8 cellular contexts compared by ENCODE assay signal in genomic region chr9:36036780-36037579, GRCh38. TPM values are rescaled to one million over a fixed set of nuclear protein-coding genes. Genes with fewer than 3 reads are reported as not detected.
DNase-seq lines count a peak whose midpoint lies in the region; ATAC-seq, FAIRE-seq and TF ChIP-seq lines count a peak whose summit lies in the region.

TSS of gene RECK (plus strand) at chr9:36036913. CDS start at chr9:36036999, 86 bp downstream.

- H2AFZ ChIP-seq in DND-41 (ENCODE audit: low read depth, low read length) = peak within 1 kb of the TSS; percentile 99
- peak within 1 kb of the TSS; percentile 37 for H2AFZ ChIP-seq in GM23248
- peak within 1 kb of the TSS; percentile 87 for H2AFZ ChIP-seq in MM.1S (ENCODE audit: low read length)

- intact Hi-C loops in Right ventricle myocardium superior (cut with DNase I) = no loop called here
- intact Hi-C loops in pancreas (cut with DNase I) = no loop called here

- H3K4me3 ChIP-seq in DND-41 (ENCODE audit: low read depth in 1 of 2, low read length in 2 of 2) = peak within 1 kb of the TSS; percentile 58 to 67
- peak within 1 kb of the TSS; percentile 93 for H3K4me3 ChIP-seq in GM23248
- H3K4me3 ChIP-seq in MM.1S (ENCODE audit: low read length) = peak within 1 kb of the TSS; percentile 88
- H3K4me3 ChIP-seq in pancreas = peak within 1 kb of the TSS; percentile 61 to 82 (median 72)
- peak within 1 kb of the TSS; percentile 96 for H3K4me3 ChIP-seq in thoracic aorta

- H4K20me1 ChIP-seq in DND-41 (ENCODE audit: insufficient read depth, low read length) (no peaks in the 10 kb centered on the region), GM23248 (ENCODE audit: insufficient read depth) (no peaks in the 10 kb centered on the region), MM.1S (ENCODE audit: insufficient read depth, low read length) (no peaks in the 10 kb centered on the region)

- H3K9me3 ChIP-seq in DND-41 (ENCODE audit: insufficient read depth, low read length, severe bottlenecking) = no peaks in the 10 kb centered on the region
- no peaks in the 10 kb centered on the region for H3K9me3 ChIP-seq in GM23248 (ENCODE audit: low read depth)
- H3K9me3 ChIP-seq in MM.1S (replicated peaks; ENCODE audit: insufficient read depth, low read length) = no peaks in the 10 kb centered on the region
- H3K9me3 ChIP-seq in pancreas = no peaks in the 10 kb centered on the region
- H3K9me3 ChIP-seq in thoracic aorta = no peaks in the 10 kb centered on the region

- H3K4me1 ChIP-seq in DND-41 (ENCODE audit: insufficient read depth, low read length) (peaks cover 36% of the 10 kb centered on the region), GM23248 (ENCODE audit: insufficient read depth) (peaks cover 59% of the 10 kb centered on the region), MM.1S (ENCODE audit: low read length) (peaks cover 11% of the 10 kb centered on the region), pancreas (no peaks in the 10 kb centered on the region), thoracic aorta (ENCODE audit: control insufficient read depth in 1 of 2, low read depth in 2 of 2) (peaks cover 23 to 46% of the 10 kb centered on the region in 2 donors)

- H3F3A ChIP-seq in GM23248 (ENCODE audit: insufficient read depth) (peaks cover 83% of the 10 kb centered on the region), MM.1S (ENCODE audit: insufficient read depth, low read length) (no peaks in the 10 kb centered on the region)

- H3K4me2 ChIP-seq in DND-41 (ENCODE audit: insufficient read depth, low read length) (peak within 1 kb of the TSS; percentile 67), GM23248 (ENCODE audit: unreplicated experiment) (peak within 1 kb of the TSS; percentile 99), MM.1S (ENCODE audit: low read depth, low read length) (peak within 1 kb of the TSS; percentile 93)

- H3K27me3 ChIP-seq in DND-41 (ENCODE audit: insufficient read depth, low read length, poor library complexity) (peaks cover 6% of the 10 kb centered on the region), GM23248 (replicated peaks; ENCODE audit: insufficient read depth) (no peaks in the 10 kb centered on the region), MM.1S (replicated peaks; ENCODE audit: insufficient read depth, low read length) (no peaks in the 10 kb centered on the region), pancreas (no peaks in the 10 kb centered on the region), thoracic aorta (replicated peaks; ENCODE audit: insufficient read depth) (no peaks in the 10 kb centered on the region)

- peak; percentile 83 for DNase-seq in DND-41
- peak; percentile 99 for DNase-seq in GM23248
- peak; percentile 86 for DNase-seq in MM.1S
- peak; percentile 67 for DNase-seq in SKM-1 (lab: John Stamatoyannopoulos, UW; ENCODE audit: unreplicated experiment)
- DNase-seq in activated naive CD8-positive, alpha-beta T cell treated with anti-CD3 and anti-CD28 coated beads, Interleukin-2, amount 50 U/mL, for 16 hours (ENCODE audit: low read depth, low spot score) = peak; percentile 74
- DNase-seq in Right ventricle myocardium superior = peak; percentile 96
- DNase-seq in pancreas = peak; percentile 72 to 94 (median 86)
- DNase-seq in thoracic aorta (ENCODE audit: low spot score) = peak; percentile 87

- H3K79me2 ChIP-seq in DND-41 (ENCODE audit: insufficient read depth, low read length) = peaks cover 11% of the 10 kb centered on the region
- peaks cover 55% of the 10 kb centered on the region for H3K79me2 ChIP-seq in GM23248 (ENCODE audit: insufficient read depth)
- 0 out of 2 replicates have a peak, but pooled peaks cover 5% of the 10 kb centered on the region for H3K79me2 ChIP-seq in MM.1S (ENCODE audit: low read length)

- H3K27ac ChIP-seq in DND-41 (ENCODE audit: low read length) = peak within 1 kb of the TSS; percentile 13
- H3K27ac ChIP-seq in GM23248 = peak within 1 kb of the TSS; percentile 81
- no peak within 1 kb of the TSS for H3K27ac ChIP-seq in MM.1S (ENCODE audit: low read length)
- H3K27ac ChIP-seq in pancreas = peak within 1 kb of the TSS in 1 of 4 donors; percentile 17
- peak within 1 kb of the TSS; percentile 80 to 83 for H3K27ac ChIP-seq in thoracic aorta

- no peak for FAIRE-seq in pancreas (lab: Jason Lieb, UNC)

- no peaks in the 10 kb centered on the region for H3K36me3 ChIP-seq in DND-41 (ENCODE audit: insufficient read depth, low read length)
- H3K36me3 ChIP-seq in GM23248 (ENCODE audit: low read depth) = 0 out of 2 replicates have a peak, but pooled peaks cover 4% of the 10 kb centered on the region
- no peaks in the 10 kb centered on the region for H3K36me3 ChIP-seq in MM.1S (replicated peaks; ENCODE audit: insufficient read depth, low read length)
- H3K36me3 ChIP-seq in pancreas = no peaks in the 10 kb centered on the region
- no peaks in the 10 kb centered on the region for H3K36me3 ChIP-seq in thoracic aorta

- ATAC-seq in DND-41 (ENCODE audit: insufficient read depth, low read depth) = peak; percentile 89
- ATAC-seq in Right ventricle myocardium superior (ENCODE audit: poor library complexity) = peak; percentile 98
- ATAC-seq in pancreas = peak; percentile 95 to 99 (median 97)
- ATAC-seq in thoracic aorta (ENCODE audit: insufficient number of reproducible peaks, low FRiP score, low read depth) = peak; percentile 71

- H3K9me2 ChIP-seq in GM23248 (ENCODE audit: insufficient read depth) (no peaks in the 10 kb centered on the region), MM.1S (replicated peaks; ENCODE audit: insufficient read depth, low read length) (no peaks in the 10 kb centered on the region)

- in situ Hi-C loops in GM23248 (cut with MboI) = no loop called here

- H3K9ac ChIP-seq in DND-41 (ENCODE audit: low read depth, low read length) = peak within 1 kb of the TSS; percentile 59
- H3K9ac ChIP-seq in GM23248 = peak within 1 kb of the TSS; percentile 88
- H3K9ac ChIP-seq in MM.1S (ENCODE audit: low read length) = peak within 1 kb of the TSS; percentile 55; the same call in 1 of the 2 replicates

- no peak for TF ChIP-seq CTCF in DND-41 (IDR thresholded peaks at IDR 0.05; ENCODE audit: borderline replicate concordance, extremely low read depth, low read length, poor library complexity, severe bottlenecking)
- no peak for TF ChIP-seq CTCF in MM.1S (IDR thresholded peaks at IDR 0.05; ENCODE audit: low read length)
- no peak for TF ChIP-seq CTCF in pancreas (IDR thresholded peaks at IDR 0.05)
- no peak for TF ChIP-seq CTCF in thoracic aorta (IDR thresholded peaks at IDR 0.05)

- 1 to 2% methylated on average over 42 to 54 of the region's 80 CpGs for WGBS in GM23248 (ENCODE audit: low coverage in 1 of 2, low lambda C conversion rate in 2 of 2, missing lambda C conversion rate in 2 of 2), 2 experiments
- 0% methylated on average over 69 to 80 of the region's 80 CpGs for WGBS in pancreas, 2 donors

RNA-seq across cellular contexts. Expression of gene RECK, which starts in this region (rescaled TPM):
- 113 and 127 TPM in 2 replicates for total RNA-seq in GM23248 (2014; rRNA removed; shearing (Covaris generic))
- polyA plus RNA-seq in GM23248 (2016; fragmentation: Nextera tagmentation; extraction: Ambion mirVana) (161 and 165 TPM in 2 replicates), pancreas (1 to 10 TPM; 1.4 to 2.0 TPM)
- total RNA-seq in Right ventricle myocardium superior (4.6 TPM), pancreas (1 to 10 TPM in 5 of 6 donors, under 1 TPM in 1; 0.95 to 4.6 (median 1.8) TPM), thoracic aorta (10 to 100 TPM; 19.8 to 30.5 TPM)

Comparison
In these comparisons a context has a peak if more than half of its experiments do, and no peak if none do; other contexts are left out.
1. RNA of gene RECK (polyA plus RNA-seq): 161 to 165 TPM in GM23248; 1.4 to 2.0 TPM in pancreas; every median in the first group is over 10 times any median in the second.
2. H2AFZ ChIP-seq: peak in every context shown above with its lines; median percentile 99 in DND-41; 87 in MM.1S; 37 in GM23248.
3. Peak in every context shown above with its lines, with median percentiles within 50 percentile points of each other: ATAC-seq, DNase-seq, H3K4me2 ChIP-seq, H3K4me3 ChIP-seq and H3K9ac ChIP-seq.